ENCODE assay signal across 25 cellular contexts in the genomic region with DNA sequence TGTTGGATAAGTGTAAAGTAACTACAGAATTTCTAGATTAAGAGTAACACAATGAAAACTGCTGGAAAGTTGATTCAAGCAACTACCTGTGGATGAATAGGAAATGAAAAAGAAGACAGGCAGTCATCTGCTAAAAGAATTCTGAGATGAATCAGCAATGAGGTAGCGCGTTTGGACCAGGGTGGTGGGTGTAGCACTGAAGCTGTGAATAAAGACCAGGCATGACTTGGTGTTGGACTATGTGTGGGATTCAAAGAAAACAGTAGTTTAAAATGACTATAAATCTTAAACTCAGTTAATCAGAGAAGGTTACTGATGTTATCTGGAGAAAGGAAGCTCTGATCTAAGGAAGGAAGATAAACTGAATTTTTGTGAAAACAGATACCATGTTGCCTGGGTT.
DNase-seq lines count a peak whose midpoint lies in the region; ATAC-seq and TF ChIP-seq lines count a peak whose summit lies in the region.
"Had no signal": no experiment of that assay in that cellular context is flagged by ENCODE, and none has a peak within 500 bp of the region (broad histone marks: within the 10 kb centered on the region; RNA-seq: fewer than 3 reads in every experiment).

No MANE protein-coding gene starts in this region.

- no peak for TF ChIP-seq POLR2A in upper lobe of left lung (IDR thresholded peaks at IDR 0.05)

- no peaks in the 10 kb centered on the region for H3K79me2 ChIP-seq in OCI-LY3 (ENCODE audit: low read length)

- H3K4me1 ChIP-seq in OCI-LY3 (ENCODE audit: low read length) (peaks cover 55% of the 10 kb centered on the region), upper lobe of left lung (no peaks in the 10 kb centered on the region)
- H3K4me1 ChIP-seq: BE2C, upper lobe of right lung had no signal

- H3K27ac ChIP-seq in OCI-LY3 (ENCODE audit: low read length) (no peak overlapping the region), upper lobe of left lung (no peak overlapping the region)
- H3K27ac ChIP-seq: gastroesophageal sphincter, upper lobe of right lung had no signal

- no peak overlapping the region for H3K4me3 Mint-ChIP-seq in nephron
- H3K4me3 Mint-ChIP-seq: activated CD8-positive, alpha-beta memory T cell treated with anti-CD3 and anti-CD28 coated beads, Interleukin-2, amount 10 ng/mL, durations not matched to agents 7 days and 5 days; activated naive CD8-positive, alpha-beta T cell treated with anti-CD3 and anti-CD28 coated beads, Interleukin-2, amount 10 ng/mL, durations not matched to agents 7 days and 5 days; H9; natural killer cell had no signal

- H3K4me3 ChIP-seq in OCI-LY3 (ENCODE audit: low read length) = no peak overlapping the region
- no peak overlapping the region for H3K4me3 ChIP-seq in epithelial cell of esophagus (ENCODE audit: low read length)
- H3K4me3 ChIP-seq in upper lobe of left lung = no peak overlapping the region
- H3K4me3 ChIP-seq: gastroesophageal sphincter, upper lobe of right lung had no signal

- TF ChIP-seq EP300 in upper lobe of left lung (IDR thresholded peaks at IDR 0.05) = no peak

- H3K27me3 Mint-ChIP-seq in nephron (ENCODE audit: low read depth) = no peaks in the 10 kb centered on the region
- H3K27me3 Mint-ChIP-seq: activated CD8-positive, alpha-beta memory T cell treated with anti-CD3 and anti-CD28 coated beads, Interleukin-2, amount 10 ng/mL, durations not matched to agents 7 days and 5 days; activated naive CD8-positive, alpha-beta T cell treated with anti-CD3 and anti-CD28 coated beads, Interleukin-2, amount 10 ng/mL, durations not matched to agents 7 days and 5 days; progenitor cell of endocrine pancreas had no signal

- in situ Hi-C loops in KBM-7 (cut with MboI; ENCODE audit: low pct_unique_long_range_greater_than_20kb, low sequenced_read_pairs) = no loop called here

- H3K27me3 ChIP-seq in OCI-LY3 (ENCODE audit: low read depth, low read length) (peaks cover 11% of the 10 kb centered on the region), upper lobe of left lung (no peaks in the 10 kb centered on the region)
- H3K27me3 ChIP-seq: BE2C, gastroesophageal sphincter, upper lobe of right lung had no signal

- peak overlapping the region; percentile 46 for H3K4me2 ChIP-seq in OCI-LY3 (ENCODE audit: low read length)

- H4K20me1 ChIP-seq in OCI-LY3 (ENCODE audit: insufficient read depth, low read length) = no peaks in the 10 kb centered on the region

- TF ChIP-seq CTCF in OCI-LY3 (IDR thresholded peaks at IDR 0.05; ENCODE audit: low read depth, low read length) = no peak
- no peak for TF ChIP-seq CTCF in epithelial cell of esophagus (IDR thresholded peaks at IDR 0.05; ENCODE audit: insufficient read depth, low read depth, low read length, missing control alignments)
- no peak for TF ChIP-seq CTCF in nephron (IDR thresholded peaks at IDR 0.05; ENCODE audit: unreplicated experiment in 3 of 3)
- TF ChIP-seq CTCF in upper lobe of left lung (IDR thresholded peaks at IDR 0.05) = no peak

- peaks cover 33% of the 10 kb centered on the region for H3K36me3 Mint-ChIP-seq in nephron (ENCODE audit: low read depth)
- H3K36me3 Mint-ChIP-seq: activated CD8-positive, alpha-beta memory T cell treated with anti-CD3 and anti-CD28 coated beads, Interleukin-2, amount 10 ng/mL, durations not matched to agents 7 days and 5 days; activated naive CD8-positive, alpha-beta T cell treated with anti-CD3 and anti-CD28 coated beads, Interleukin-2, amount 10 ng/mL, durations not matched to agents 7 days and 5 days; natural killer cell had no signal

- H3K9me3 Mint-ChIP-seq in nephron = no peaks in the 10 kb centered on the region
- H3K9me3 Mint-ChIP-seq: activated naive CD8-positive, alpha-beta T cell treated with anti-CD3 and anti-CD28 coated beads, Interleukin-2, amount 10 ng/mL, durations not matched to agents 7 days and 5 days; activated T-helper 2 cell treated with anti-CD3 and anti-CD28 coated beads, Interferon-gamma antibody, Interleukin-2, Interleukin-4, amounts not matched to agents 10 μg/mL and 5 μg/mL and 100 μg/mL, durations not matched to agents 14 hours and 24 hours and 36 hours; H9 had no signal

- H3K36me3 ChIP-seq in OCI-LY3 (replicated peaks; ENCODE audit: low read depth, low read length) (no peaks in the 10 kb centered on the region), upper lobe of left lung (no peaks in the 10 kb centered on the region)
- H3K36me3 ChIP-seq: BE2C, gastroesophageal sphincter, upper lobe of right lung had no signal

- no peak overlapping the region for H2AFZ ChIP-seq in OCI-LY3 (ENCODE audit: low read depth, low read length)

- ATAC-seq in upper lobe of left lung (ENCODE audit: low FRiP score in 2 of 2) = no peak
- ATAC-seq: activated CD8-positive, alpha-beta memory T cell treated with anti-CD3 and anti-CD28 coated beads, Interleukin-2, amount 10 ng/mL, durations not matched to agents 7 days and 5 days; gastroesophageal sphincter; left cardiac atrium; natural killer cell; upper lobe of right lung had no signal

- peaks cover 31% of the 10 kb centered on the region for H3K4me1 Mint-ChIP-seq in nephron
- H3K4me1 Mint-ChIP-seq: activated CD8-positive, alpha-beta memory T cell treated with anti-CD3 and anti-CD28 coated beads, Interleukin-2, amount 10 ng/mL, durations not matched to agents 7 days and 5 days; activated naive CD8-positive, alpha-beta T cell treated with anti-CD3 and anti-CD28 coated beads, Interleukin-2, amount 10 ng/mL, durations not matched to agents 7 days and 5 days; natural killer cell had no signal

- H3K9me3 ChIP-seq in OCI-LY3 (ENCODE audit: insufficient read depth, low read length) (no peaks in the 10 kb centered on the region), upper lobe of left lung (no peaks in the 10 kb centered on the region)
- H3K9me3 ChIP-seq: BE2C, gastroesophageal sphincter, upper lobe of right lung had no signal

- H3K9ac ChIP-seq in OCI-LY3 (ENCODE audit: low read length) = no peak overlapping the region

- 90 to 94% methylated on average over 2 of the region's 2 CpGs for WGBS in upper lobe of left lung, 2 donors

- peak; percentile 37 for DNase-seq in A172 (ENCODE audit: low spot score)
- DNase-seq in epithelial cell of esophagus (ENCODE audit: low read depth) = peak; percentile 69
- no peak for DNase-seq in KBM-7
- DNase-seq in effector CD4-positive, alpha-beta T cell = no peak
- no peak for DNase-seq in upper lobe of left lung
- DNase-seq in stimulated activated CD4-positive, alpha-beta T cell treated with anti-CD3 and anti-CD28 coated beads, Interleukin-12 subunit alpha, Interleukin-12 subunit beta, amount 100 ng/mL, for 4 hours = no peak
- DNase-seq: activated CD4-positive, alpha-beta T cell treated with anti-CD3 and anti-CD28 coated beads for 4 hours; activated CD8-positive, alpha-beta memory T cell treated with anti-CD3 and anti-CD28 coated beads, Interleukin-2, amount 10 ng/mL, durations not matched to agents 7 days and 5 days; activated naive CD8-positive, alpha-beta T cell treated with anti-CD3 and anti-CD28 coated beads, Interleukin-2, amount 10 ng/mL, durations not matched to agents 7 days and 5 days; BE2C; caudate nucleus; COR-L47; erythroblast; H9; left cardiac atrium; natural killer cell; NCI-H1417 treated with DMSO at 0.1 percent for 48 hours; NCI-H524 treated with DMSO at 0.1 percent for 48 hours; small intestine; upper lobe of right lung had no signal

- peak overlapping the region; percentile 19 to 73 (median 28) for H3K27ac Mint-ChIP-seq in nephron
- H3K27ac Mint-ChIP-seq: activated CD8-positive, alpha-beta memory T cell treated with anti-CD3 and anti-CD28 coated beads, Interleukin-2, amount 10 ng/mL, durations not matched to agents 7 days and 5 days; activated naive CD8-positive, alpha-beta T cell treated with anti-CD3 and anti-CD28 coated beads, Interleukin-2, amount 10 ng/mL, durations not matched to agents 7 days and 5 days; activated T-helper 2 cell treated with anti-CD3 and anti-CD28 coated beads, Interferon-gamma antibody, Interleukin-2, Interleukin-4, amounts not matched to agents 10 μg/mL and 5 μg/mL and 100 μg/mL, durations not matched to agents 14 hours and 24 hours and 36 hours; natural killer cell; progenitor cell of endocrine pancreas had no signal

Comparison
In these comparisons a context has a peak if more than half of its experiments do, and no peak if none do; other contexts are left out.
1. DNase-seq: peak in A172 (single experiment) and epithelial cell of esophagus (single experiment); none in KBM-7 (single experiment), effector CD4-positive, alpha-beta T cell (single experiment), upper lobe of left lung (0 of 2) and stimulated activated CD4-positive, alpha-beta T cell treated with anti-CD3 and anti-CD28 coated beads, Interleukin-12 subunit alpha, Interleukin-12 subunit beta, amount 100 ng/mL, for 4 hours (single experiment).